ENCODE assay signal across 1 cellular context in the genomic region with DNA sequence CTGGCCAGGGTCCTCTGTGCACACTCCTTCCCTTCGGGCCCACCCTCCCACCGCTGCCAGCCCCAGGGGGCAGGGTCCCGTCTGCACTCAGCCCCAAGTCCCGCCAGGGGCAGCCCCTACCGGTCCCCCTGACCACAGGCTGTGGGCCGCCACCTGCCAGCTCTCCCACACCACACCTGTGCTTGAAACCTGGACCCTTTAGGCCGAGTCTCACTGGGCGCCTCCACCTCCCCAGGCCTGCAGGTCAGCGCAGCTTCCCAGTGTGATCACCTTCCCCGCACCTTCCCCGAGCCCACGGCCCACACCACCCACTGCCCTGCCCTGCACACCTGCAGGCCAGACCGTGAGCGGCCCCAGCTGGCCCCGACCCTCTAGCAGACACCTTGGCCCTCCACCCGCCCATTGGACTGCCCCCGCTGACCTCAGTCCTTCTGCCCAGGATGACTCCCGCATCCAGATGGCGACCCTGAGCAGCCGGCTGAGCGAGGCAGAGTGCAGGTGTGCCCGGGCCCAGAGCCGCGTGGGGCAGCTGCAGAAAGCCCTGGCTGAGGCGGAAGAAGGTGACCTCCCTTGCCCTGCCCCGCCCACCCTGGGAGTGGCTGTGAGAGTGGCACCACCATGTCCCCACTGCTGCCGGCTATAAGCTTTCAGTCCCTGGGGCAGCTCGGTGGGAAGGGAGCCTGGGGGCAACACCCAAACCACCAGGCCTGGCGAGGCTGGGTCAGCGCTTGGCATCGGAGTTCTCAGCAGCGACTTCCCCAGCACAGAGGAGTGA.
TF ChIP-seq lines count a peak whose summit lies in the region.

No MANE protein-coding gene starts in this region.

TF ChIP-seq in HepG2, 621 proteins besides CTCF, POLR2A, EP300 and RAD21 (continued from another document and continues in another):
- TF ChIP-seq, protein P1, sequence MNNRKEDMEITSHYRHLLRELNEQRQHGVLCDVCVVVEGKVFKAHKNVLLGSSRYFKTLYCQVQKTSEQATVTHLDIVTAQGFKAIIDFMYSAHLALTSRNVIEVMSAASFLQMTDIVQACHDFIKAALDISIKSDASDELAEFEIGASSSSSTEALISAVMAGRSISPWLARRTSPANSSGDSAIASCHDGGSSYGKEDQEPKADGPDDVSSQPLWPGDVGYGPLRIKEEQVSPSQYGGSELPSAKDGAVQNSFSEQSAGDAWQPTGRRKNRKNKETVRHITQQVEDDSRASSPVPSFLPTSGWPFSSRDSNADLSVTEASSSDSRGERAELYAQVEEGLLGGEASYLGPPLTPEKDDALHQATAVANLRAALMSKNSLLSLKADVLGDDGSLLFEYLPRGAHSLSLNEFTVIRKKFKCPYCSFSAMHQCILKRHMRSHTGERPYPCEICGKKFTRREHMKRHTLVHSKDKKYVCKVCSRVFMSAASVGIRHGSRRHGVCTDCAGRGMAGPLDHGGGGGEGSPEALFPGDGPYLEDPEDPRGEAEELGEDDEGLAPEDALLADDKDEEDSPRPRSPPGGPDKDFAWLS (CRISPR knock-in tag; IDR thresholded peaks at IDR 0.05; ENCODE audit: borderline replicate concordance), result no peak
- TF ChIP-seq ZNF616 (CRISPR knock-in tag; IDR thresholded peaks at IDR 0.05; ENCODE audit: low read depth), result no peak
- TF ChIP-seq ZBTB8A (CRISPR knock-in tag; IDR thresholded peaks at IDR 0.05; ENCODE audit: borderline replicate concordance, low read depth), result no peak
- TF ChIP-seq, protein P2, sequence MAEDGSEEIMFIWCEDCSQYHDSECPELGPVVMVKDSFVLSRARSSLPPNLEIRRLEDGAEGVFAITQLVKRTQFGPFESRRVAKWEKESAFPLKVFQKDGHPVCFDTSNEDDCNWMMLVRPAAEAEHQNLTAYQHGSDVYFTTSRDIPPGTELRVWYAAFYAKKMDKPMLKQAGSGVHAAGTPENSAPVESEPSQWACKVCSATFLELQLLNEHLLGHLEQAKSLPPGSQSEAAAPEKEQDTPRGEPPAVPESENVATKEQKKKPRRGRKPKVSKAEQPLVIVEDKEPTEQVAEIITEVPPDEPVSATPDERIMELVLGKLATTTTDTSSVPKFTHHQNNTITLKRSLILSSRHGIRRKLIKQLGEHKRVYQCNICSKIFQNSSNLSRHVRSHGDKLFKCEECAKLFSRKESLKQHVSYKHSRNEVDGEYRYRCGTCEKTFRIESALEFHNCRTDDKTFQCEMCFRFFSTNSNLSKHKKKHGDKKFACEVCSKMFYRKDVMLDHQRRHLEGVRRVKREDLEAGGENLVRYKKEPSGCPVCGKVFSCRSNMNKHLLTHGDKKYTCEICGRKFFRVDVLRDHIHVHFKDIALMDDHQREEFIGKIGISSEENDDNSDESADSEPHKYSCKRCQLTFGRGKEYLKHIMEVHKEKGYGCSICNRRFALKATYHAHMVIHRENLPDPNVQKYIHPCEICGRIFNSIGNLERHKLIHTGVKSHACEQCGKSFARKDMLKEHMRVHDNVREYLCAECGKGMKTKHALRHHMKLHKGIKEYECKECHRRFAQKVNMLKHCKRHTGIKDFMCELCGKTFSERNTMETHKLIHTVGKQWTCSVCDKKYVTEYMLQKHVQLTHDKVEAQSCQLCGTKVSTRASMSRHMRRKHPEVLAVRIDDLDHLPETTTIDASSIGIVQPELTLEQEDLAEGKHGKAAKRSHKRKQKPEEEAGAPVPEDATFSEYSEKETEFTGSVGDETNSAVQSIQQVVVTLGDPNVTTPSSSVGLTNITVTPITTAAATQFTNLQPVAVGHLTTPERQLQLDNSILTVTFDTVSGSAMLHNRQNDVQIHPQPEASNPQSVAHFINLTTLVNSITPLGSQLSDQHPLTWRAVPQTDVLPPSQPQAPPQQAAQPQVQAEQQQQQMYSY (CRISPR knock-in tag; IDR thresholded peaks at IDR 0.05), result no peak
- no peak; the same call in 1 of the 2 replicates for TF ChIP-seq ZNF747 (CRISPR knock-in tag; IDR thresholded peaks at IDR 0.05; ENCODE audit: borderline replicate concordance)
- TF ChIP-seq, protein P3, sequence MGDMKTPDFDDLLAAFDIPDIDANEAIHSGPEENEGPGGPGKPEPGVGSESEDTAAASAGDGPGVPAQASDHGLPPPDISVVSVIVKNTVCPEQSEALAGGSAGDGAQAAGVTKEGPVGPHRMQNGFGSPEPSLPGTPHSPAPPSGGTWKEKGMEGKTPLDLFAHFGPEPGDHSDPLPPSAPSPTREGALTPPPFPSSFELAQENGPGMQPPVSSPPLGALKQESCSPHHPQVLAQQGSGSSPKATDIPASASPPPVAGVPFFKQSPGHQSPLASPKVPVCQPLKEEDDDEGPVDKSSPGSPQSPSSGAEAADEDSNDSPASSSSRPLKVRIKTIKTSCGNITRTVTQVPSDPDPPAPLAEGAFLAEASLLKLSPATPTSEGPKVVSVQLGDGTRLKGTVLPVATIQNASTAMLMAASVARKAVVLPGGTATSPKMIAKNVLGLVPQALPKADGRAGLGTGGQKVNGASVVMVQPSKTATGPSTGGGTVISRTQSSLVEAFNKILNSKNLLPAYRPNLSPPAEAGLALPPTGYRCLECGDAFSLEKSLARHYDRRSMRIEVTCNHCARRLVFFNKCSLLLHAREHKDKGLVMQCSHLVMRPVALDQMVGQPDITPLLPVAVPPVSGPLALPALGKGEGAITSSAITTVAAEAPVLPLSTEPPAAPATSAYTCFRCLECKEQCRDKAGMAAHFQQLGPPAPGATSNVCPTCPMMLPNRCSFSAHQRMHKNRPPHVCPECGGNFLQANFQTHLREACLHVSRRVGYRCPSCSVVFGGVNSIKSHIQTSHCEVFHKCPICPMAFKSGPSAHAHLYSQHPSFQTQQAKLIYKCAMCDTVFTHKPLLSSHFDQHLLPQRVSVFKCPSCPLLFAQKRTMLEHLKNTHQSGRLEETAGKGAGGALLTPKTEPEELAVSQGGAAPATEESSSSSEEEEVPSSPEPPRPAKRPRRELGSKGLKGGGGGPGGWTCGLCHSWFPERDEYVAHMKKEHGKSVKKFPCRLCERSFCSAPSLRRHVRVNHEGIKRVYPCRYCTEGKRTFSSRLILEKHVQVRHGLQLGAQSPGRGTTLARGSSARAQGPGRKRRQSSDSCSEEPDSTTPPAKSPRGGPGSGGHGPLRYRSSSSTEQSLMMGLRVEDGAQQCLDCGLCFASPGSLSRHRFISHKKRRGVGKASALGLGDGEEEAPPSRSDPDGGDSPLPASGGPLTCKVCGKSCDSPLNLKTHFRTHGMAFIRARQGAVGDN (CRISPR knock-in tag; IDR thresholded peaks at IDR 0.05), result peak; percentile 82
- TF ChIP-seq NFE2L2 (IDR thresholded peaks at IDR 0.05; ENCODE audit: low read length), result no peak
- no peak for TF ChIP-seq ZNF34 (CRISPR knock-in tag; IDR thresholded peaks at IDR 0.05; ENCODE audit: borderline replicate concordance)
- TF ChIP-seq, protein P4, sequence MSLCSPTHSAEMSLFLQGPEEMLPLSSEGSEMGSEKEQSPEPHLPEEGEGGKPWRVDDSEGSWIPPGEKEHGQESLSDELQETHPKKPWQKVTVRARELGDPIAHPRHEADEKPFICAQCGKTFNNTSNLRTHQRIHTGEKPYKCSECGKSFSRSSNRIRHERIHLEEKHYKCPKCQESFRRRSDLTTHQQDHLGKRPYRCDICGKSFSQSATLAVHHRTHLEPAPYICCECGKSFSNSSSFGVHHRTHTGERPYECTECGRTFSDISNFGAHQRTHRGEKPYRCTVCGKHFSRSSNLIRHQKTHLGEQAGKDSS (CRISPR knock-in tag; IDR thresholded peaks at IDR 0.05; ENCODE audit: borderline replicate concordance, low read depth), result peak; percentile 68; the same call in 1 of the 2 replicates
- TF ChIP-seq GABPA (IDR thresholded peaks at IDR 0.05; ENCODE audit: low read depth, low read length), result no peak
- TF ChIP-seq GABPA (CRISPR knock-in tag; IDR thresholded peaks at IDR 0.05; ENCODE audit: low read depth), result no peak
- TF ChIP-seq SNAI1 (CRISPR knock-in tag; IDR thresholded peaks at IDR 0.05; ENCODE audit: borderline replicate concordance), result no peak
- TF ChIP-seq ZNF761 (CRISPR knock-in tag; conservative IDR thresholded peaks at IDR 0.05), result no peak
- TF ChIP-seq ZNF484 (CRISPR knock-in tag; IDR thresholded peaks at IDR 0.05; ENCODE audit: borderline replicate concordance, low read depth), result no peak
- TF ChIP-seq, protein P5, sequence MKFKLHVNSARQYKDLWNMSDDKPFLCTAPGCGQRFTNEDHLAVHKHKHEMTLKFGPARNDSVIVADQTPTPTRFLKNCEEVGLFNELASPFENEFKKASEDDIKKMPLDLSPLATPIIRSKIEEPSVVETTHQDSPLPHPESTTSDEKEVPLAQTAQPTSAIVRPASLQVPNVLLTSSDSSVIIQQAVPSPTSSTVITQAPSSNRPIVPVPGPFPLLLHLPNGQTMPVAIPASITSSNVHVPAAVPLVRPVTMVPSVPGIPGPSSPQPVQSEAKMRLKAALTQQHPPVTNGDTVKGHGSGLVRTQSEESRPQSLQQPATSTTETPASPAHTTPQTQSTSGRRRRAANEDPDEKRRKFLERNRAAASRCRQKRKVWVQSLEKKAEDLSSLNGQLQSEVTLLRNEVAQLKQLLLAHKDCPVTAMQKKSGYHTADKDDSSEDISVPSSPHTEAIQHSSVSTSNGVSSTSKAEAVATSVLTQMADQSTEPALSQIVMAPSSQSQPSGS (CRISPR knock-in tag; IDR thresholded peaks at IDR 0.05), result no peak
- TF ChIP-seq CBX2 (IDR thresholded peaks at IDR 0.05; ENCODE audit: low read depth, low read length), result no peak
- TF ChIP-seq CBX2 (CRISPR knock-in tag; IDR thresholded peaks at IDR 0.05; ENCODE audit: low read depth), result no peak
- no peak for TF ChIP-seq ZSCAN29 (CRISPR knock-in tag; conservative IDR thresholded peaks at IDR 0.05)
- peak; percentile 65 for TF ChIP-seq HDAC2 (CRISPR knock-in tag; IDR thresholded peaks at IDR 0.05)
- TF ChIP-seq NR3C1 (CRISPR knock-in tag; IDR thresholded peaks at IDR 0.05), result no peak
- TF ChIP-seq ZNF629 (CRISPR knock-in tag; conservative IDR thresholded peaks at IDR 0.05), result no peak
- no peak for TF ChIP-seq ZNF749 (CRISPR knock-in tag; IDR thresholded peaks at IDR 0.05; ENCODE audit: borderline replicate concordance)
- TF ChIP-seq, protein P6, sequence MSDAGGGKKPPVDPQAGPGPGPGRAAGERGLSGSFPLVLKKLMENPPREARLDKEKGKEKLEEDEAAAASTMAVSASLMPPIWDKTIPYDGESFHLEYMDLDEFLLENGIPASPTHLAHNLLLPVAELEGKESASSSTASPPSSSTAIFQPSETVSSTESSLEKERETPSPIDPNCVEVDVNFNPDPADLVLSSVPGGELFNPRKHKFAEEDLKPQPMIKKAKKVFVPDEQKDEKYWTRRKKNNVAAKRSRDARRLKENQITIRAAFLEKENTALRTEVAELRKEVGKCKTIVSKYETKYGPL (CRISPR knock-in tag; IDR thresholded peaks at IDR 0.05), result no peak
- peak; percentile 55; the same call in 1 of the 2 replicates for TF ChIP-seq MYC (CRISPR knock-in tag; IDR thresholded peaks at IDR 0.05; ENCODE audit: borderline replicate concordance)
- no peak for TF ChIP-seq SRY (CRISPR knock-in tag; IDR thresholded peaks at IDR 0.05)
- 0 out of 2 replicates have a peak, but pooled peaks have one; percentile 15 for TF ChIP-seq HNF4A (CRISPR knock-in tag; IDR thresholded peaks at IDR 0.05)
- TF ChIP-seq ZNF773 (CRISPR knock-in tag; IDR thresholded peaks at IDR 0.05; ENCODE audit: borderline replicate concordance), result no peak
- TF ChIP-seq JUN (CRISPR knock-in tag; IDR thresholded peaks at IDR 0.05), result no peak
- no peak for TF ChIP-seq ZNF180 (CRISPR knock-in tag; IDR thresholded peaks at IDR 0.05; ENCODE audit: borderline replicate concordance, low read depth)
- TF ChIP-seq BORCS8-MEF2B (CRISPR knock-in tag; IDR thresholded peaks at IDR 0.05), result peak; percentile 57
- TF ChIP-seq TCF7L2 (IDR thresholded peaks at IDR 0.05; ENCODE audit: low read depth, low read length), result no peak
- TF ChIP-seq SCMH1 (CRISPR knock-in tag; IDR thresholded peaks at IDR 0.05; ENCODE audit: borderline replicate concordance), result no peak
- TF ChIP-seq, protein P7, sequence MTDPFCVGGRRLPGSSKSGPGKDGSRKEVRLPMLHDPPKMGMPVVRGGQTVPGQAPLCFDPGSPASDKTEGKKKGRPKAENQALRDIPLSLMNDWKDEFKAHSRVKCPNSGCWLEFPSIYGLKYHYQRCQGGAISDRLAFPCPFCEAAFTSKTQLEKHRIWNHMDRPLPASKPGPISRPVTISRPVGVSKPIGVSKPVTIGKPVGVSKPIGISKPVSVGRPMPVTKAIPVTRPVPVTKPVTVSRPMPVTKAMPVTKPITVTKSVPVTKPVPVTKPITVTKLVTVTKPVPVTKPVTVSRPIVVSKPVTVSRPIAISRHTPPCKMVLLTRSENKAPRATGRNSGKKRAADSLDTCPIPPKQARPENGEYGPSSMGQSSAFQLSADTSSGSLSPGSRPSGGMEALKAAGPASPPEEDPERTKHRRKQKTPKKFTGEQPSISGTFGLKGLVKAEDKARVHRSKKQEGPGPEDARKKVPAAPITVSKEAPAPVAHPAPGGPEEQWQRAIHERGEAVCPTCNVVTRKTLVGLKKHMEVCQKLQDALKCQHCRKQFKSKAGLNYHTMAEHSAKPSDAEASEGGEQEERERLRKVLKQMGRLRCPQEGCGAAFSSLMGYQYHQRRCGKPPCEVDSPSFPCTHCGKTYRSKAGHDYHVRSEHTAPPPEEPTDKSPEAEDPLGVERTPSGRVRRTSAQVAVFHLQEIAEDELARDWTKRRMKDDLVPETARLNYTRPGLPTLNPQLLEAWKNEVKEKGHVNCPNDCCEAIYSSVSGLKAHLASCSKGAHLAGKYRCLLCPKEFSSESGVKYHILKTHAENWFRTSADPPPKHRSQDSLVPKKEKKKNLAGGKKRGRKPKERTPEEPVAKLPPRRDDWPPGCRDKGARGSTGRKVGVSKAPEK (CRISPR knock-in tag; IDR thresholded peaks at IDR 0.05; ENCODE audit: borderline replicate concordance), result 0 out of 2 replicates have a peak, but pooled peaks have one; percentile 33
